In genomic region chr13:19345916-19346422, GRCh38 we compare ENCODE assay signal across 16 cellular contexts.
DNase-seq lines count a peak whose midpoint lies in the region; ATAC-seq, FAIRE-seq and TF ChIP-seq lines count a peak whose summit lies in the region.
"Had no signal": no experiment of that assay in that cellular context is flagged by ENCODE, and none has a peak within 500 bp of the region (broad histone marks: within the 10 kb centered on the region; RNA-seq: fewer than 3 reads in every experiment).

No MANE protein-coding gene starts in this region.

- no peaks in the 10 kb centered on the region for H3K9me3 Mint-ChIP-seq in activated naive CD4-positive, alpha-beta T cell treated with anti-CD3 and anti-CD28 coated beads for 36 hours

- DNase-seq in HuH-7.5 (ENCODE audit: low spot score) (peak; percentile 32), HepG2 (ENCODE audit: low spot score) (no peak), A172 (ENCODE audit: low spot score) (no peak), NCI-H2171 (lab: John Stamatoyannopoulos, UW) (no peak), NCI-H1436 (lab: John Stamatoyannopoulos, UW) (no peak)
- no peak for DNase-seq in activated naive CD4-positive, alpha-beta T cell treated with anti-CD3 and anti-CD28 coated beads for 36 hours
- DNase-seq: AML-193; Caco-2; CD8-positive, alpha-beta memory T cell; DND-41; GDM1; GOT3 had no signal

- no peaks in the 10 kb centered on the region for H3K4me1 ChIP-seq in HepG2 (ENCODE audit: insufficient read depth, low read length)
- H3K4me1 ChIP-seq: BLaER1, Caco-2, HAP-1 had no signal

- intact Hi-C loops in HepG2 (cut with micrococcal nuclease; ENCODE audit: unreplicated experiment): no loop called here
- intact Hi-C loops in activated naive CD4-positive, alpha-beta T cell treated with anti-CD3 and anti-CD28 coated beads for 36 hours (cut with micrococcal nuclease): no loop called here

- POLR2A ChIA-PET in HepG2 (lab: Yijun Ruan, JAX): no interaction called here

- in situ Hi-C loops in HepG2 (cut with HindIII; ENCODE audit: extremely low pct_ligation_motif_present, low pct_unique_long_range_greater_than_20kb): no loop called here

- no peak overlapping the region for H3K9ac ChIP-seq in HepG2 (ENCODE audit: insufficient read depth, low read depth, low read length)
- H3K9ac ChIP-seq: BLaER1 had no signal

- no peak for TF ChIP-seq CTCF in HepG2 (CRISPR knock-in tag; IDR thresholded peaks at IDR 0.05)

- peaks cover 1 to 5% of the 10 kb centered on the region in 2 experiments; a peak in 2 of 5 replicates for H3K27me3 ChIP-seq in HepG2 (ENCODE audit: control insufficient read depth in 1 of 2, insufficient read depth in 2 of 2, low read length in 2 of 2)
- H3K27me3 ChIP-seq: BLaER1 had no signal

- no peaks in the 10 kb centered on the region for H3K79me2 ChIP-seq in HepG2 (ENCODE audit: insufficient read depth, low read length)

- no peaks in the 10 kb centered on the region for H3K36me3 Mint-ChIP-seq in activated naive CD4-positive, alpha-beta T cell treated with anti-CD3 and anti-CD28 coated beads for 36 hours (ENCODE audit: low read depth)
- H3K36me3 Mint-ChIP-seq: CD8-positive, alpha-beta memory T cell had no signal

- H3K4me3 Mint-ChIP-seq in activated naive CD4-positive, alpha-beta T cell treated with anti-CD3 and anti-CD28 coated beads for 36 hours: no peak overlapping the region
- H3K4me3 Mint-ChIP-seq: CD8-positive, alpha-beta memory T cell had no signal

- H4K20me1 ChIP-seq in HepG2 (ENCODE audit: insufficient read depth, low read length): no peaks in the 10 kb centered on the region
- H4K20me1 ChIP-seq: BLaER1 had no signal

- WGBS in HepG2 (ENCODE audit: low lambda C conversion rate): 16% methylated on average over 7 of the region's 14 CpGs

- CTCF ChIA-PET in HepG2 (lab: Yijun Ruan, JAX; ENCODE audit: low intra/inter-chr PET ratio, low total read pairs): no interaction called here
- CTCF ChIA-PET in activated naive CD4-positive, alpha-beta T cell treated with anti-CD3 and anti-CD28 coated beads for 36 hours (lab: Charles Lee): no interaction called here

- no peak for TF ChIP-seq EP300 in HepG2 (IDR thresholded peaks at IDR 0.05; ENCODE audit: low read depth in 2 of 2, low read length in 2 of 2)
- no peak for TF ChIP-seq EP300 in HepG2 (CRISPR knock-in tag; IDR thresholded peaks at IDR 0.05; ENCODE audit: borderline replicate concordance)

- H3K4me3 ChIP-seq in HepG2 (replicated peaks in 1 of 3; ENCODE audit: insufficient read depth in 1 of 3, low read depth in 2 of 3, low read length in 3 of 3): no peak overlapping the region
- H3K4me3 ChIP-seq: BLaER1, HAP-1 had no signal

- H2AFZ ChIP-seq in HepG2 (ENCODE audit: low read length): no peak overlapping the region

- TF ChIP-seq POLR2A in HepG2 (IDR thresholded peaks at IDR 0.05; ENCODE audit: insufficient read depth in 1 of 2, low read depth in 2 of 2, low read length in 2 of 2): no peak

- no TSS peak for BruUV-seq in HepG2 (replicated peaks; lab: Mats Ljungman, UMichigan)

- H3K36me3 ChIP-seq in HepG2 (replicated peaks in 1 of 2; ENCODE audit: control insufficient read depth in 1 of 2, insufficient read depth in 2 of 2, low read length in 2 of 2): no peaks in the 10 kb centered on the region
- H3K36me3 ChIP-seq: BLaER1, HAP-1 had no signal

- no peak for FAIRE-seq in HepG2 (lab: Jason Lieb, UNC)
- FAIRE-seq: GM12892 had no signal

- H3K27ac ChIP-seq in HepG2 (ENCODE audit: extremely low read length, insufficient read depth, low read length): no peak overlapping the region
- H3K27ac ChIP-seq: BLaER1 had no signal

- peaks cover 22% of the 10 kb centered on the region for H3K27me3 Mint-ChIP-seq in activated naive CD4-positive, alpha-beta T cell treated with anti-CD3 and anti-CD28 coated beads for 36 hours (ENCODE audit: low read depth)

- no peak overlapping the region for H3K27ac Mint-ChIP-seq in activated naive CD4-positive, alpha-beta T cell treated with anti-CD3 and anti-CD28 coated beads for 36 hours
- H3K27ac Mint-ChIP-seq: CD8-positive, alpha-beta memory T cell had no signal

- no peak for TF ChIP-seq RAD21 in HepG2 (CRISPR knock-in tag; IDR thresholded peaks at IDR 0.05)

- peaks cover 4% of the 10 kb centered on the region for H3K4me1 Mint-ChIP-seq in activated naive CD4-positive, alpha-beta T cell treated with anti-CD3 and anti-CD28 coated beads for 36 hours (ENCODE audit: low read depth)
- H3K4me1 Mint-ChIP-seq: CD8-positive, alpha-beta memory T cell had no signal

- H3K9me3 ChIP-seq in HepG2 (ENCODE audit: low read length): no peaks in the 10 kb centered on the region
- H3K9me3 ChIP-seq: Caco-2, HAP-1 had no signal

- H3K4me2 ChIP-seq in HepG2 (ENCODE audit: low read depth, low read length): no peak overlapping the region
- H3K4me2 ChIP-seq: BLaER1 had no signal

- ATAC-seq in SK-N-SH treated with all-trans-retinoic acid at 6 μM for 48 hours (peak; percentile 40), HepG2 (peak; percentile 94)

TF ChIP-seq in SK-N-SH treated with all-trans-retinoic acid at 6 μM for 48 hours, 23 proteins besides CTCF, POLR2A, EP300 and RAD21 (continues in another document):
- no peak for TF ChIP-seq CSDC2 (CRISPR knock-in tag; IDR thresholded peaks at IDR 0.05)
- TF ChIP-seq CSRNP3 (CRISPR knock-in tag; IDR thresholded peaks at IDR 0.05): no peak
- TF ChIP-seq, protein P1, sequence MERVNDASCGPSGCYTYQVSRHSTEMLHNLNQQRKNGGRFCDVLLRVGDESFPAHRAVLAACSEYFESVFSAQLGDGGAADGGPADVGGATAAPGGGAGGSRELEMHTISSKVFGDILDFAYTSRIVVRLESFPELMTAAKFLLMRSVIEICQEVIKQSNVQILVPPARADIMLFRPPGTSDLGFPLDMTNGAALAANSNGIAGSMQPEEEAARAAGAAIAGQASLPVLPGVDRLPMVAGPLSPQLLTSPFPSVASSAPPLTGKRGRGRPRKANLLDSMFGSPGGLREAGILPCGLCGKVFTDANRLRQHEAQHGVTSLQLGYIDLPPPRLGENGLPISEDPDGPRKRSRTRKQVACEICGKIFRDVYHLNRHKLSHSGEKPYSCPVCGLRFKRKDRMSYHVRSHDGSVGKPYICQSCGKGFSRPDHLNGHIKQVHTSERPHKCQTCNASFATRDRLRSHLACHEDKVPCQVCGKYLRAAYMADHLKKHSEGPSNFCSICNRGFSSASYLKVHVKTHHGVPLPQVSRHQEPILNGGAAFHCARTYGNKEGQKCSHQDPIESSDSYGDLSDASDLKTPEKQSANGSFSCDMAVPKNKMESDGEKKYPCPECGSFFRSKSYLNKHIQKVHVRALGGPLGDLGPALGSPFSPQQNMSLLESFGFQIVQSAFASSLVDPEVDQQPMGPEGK (CRISPR knock-in tag; IDR thresholded peaks at IDR 0.05; ENCODE audit: borderline replicate concordance): no peak

TF ChIP-seq in HepG2, 621 proteins besides CTCF, POLR2A, EP300 and RAD21:
- TF ChIP-seq NFYC (CRISPR knock-in tag; IDR thresholded peaks at IDR 0.05): no peak
- no peak for TF ChIP-seq RERE (CRISPR knock-in tag; IDR thresholded peaks at IDR 0.05; ENCODE audit: low read depth)
- no peak for TF ChIP-seq ZNF616 (CRISPR knock-in tag; IDR thresholded peaks at IDR 0.05; ENCODE audit: low read depth)
- TF ChIP-seq SMC3 (IDR thresholded peaks at IDR 0.05; ENCODE audit: low read length): no peak
- no peak for TF ChIP-seq BHLHE40 (IDR thresholded peaks at IDR 0.05; ENCODE audit: low read length)
- TF ChIP-seq HOXA9 (CRISPR knock-in tag; IDR thresholded peaks at IDR 0.05; ENCODE audit: borderline replicate concordance): no peak
- no peak for TF ChIP-seq MEF2D (CRISPR knock-in tag; IDR thresholded peaks at IDR 0.05)
- TF ChIP-seq HDAC2 (CRISPR knock-in tag; IDR thresholded peaks at IDR 0.05): no peak
- no peak for TF ChIP-seq ZNF883 (CRISPR knock-in tag; IDR thresholded peaks at IDR 0.05; ENCODE audit: not compliant biosample characterization)
- no peak for TF ChIP-seq PRMT3 (CRISPR knock-in tag; IDR thresholded peaks at IDR 0.05; ENCODE audit: borderline replicate concordance, low read depth)
- no peak for TF ChIP-seq ZNF143 (CRISPR knock-in tag; IDR thresholded peaks at IDR 0.05)
